In genomic region chr19:43774103-43774939, GRCh38 we compare ENCODE assay signal across 1 cellular context.
TF ChIP-seq lines count a peak whose summit lies in the region.

No MANE protein-coding gene starts in this region.

TF ChIP-seq in HepG2, 621 proteins besides CTCF, POLR2A, EP300 and RAD21 (continued from another document and continues in another):
- TF ChIP-seq SKIL (CRISPR knock-in tag; IDR thresholded peaks at IDR 0.05; ENCODE audit: borderline replicate concordance) (no peak), ZSCAN21 (CRISPR knock-in tag; IDR thresholded peaks at IDR 0.05; ENCODE audit: borderline replicate concordance) (peak; percentile 87), GABPA (IDR thresholded peaks at IDR 0.05; ENCODE audit: low read depth, low read length) (no peak), GABPA (CRISPR knock-in tag; IDR thresholded peaks at IDR 0.05; ENCODE audit: low read depth) (no peak), ZNF18 (CRISPR knock-in tag; IDR thresholded peaks at IDR 0.05; ENCODE audit: insufficient replicate concordance) (no peak), HIVEP1 (CRISPR knock-in tag; IDR thresholded peaks at IDR 0.05) (no peak), SKI (IDR thresholded peaks at IDR 0.05; ENCODE audit: partially characterized antibody) (peak; percentile 30), PAWR (CRISPR knock-in tag; IDR thresholded peaks at IDR 0.05; ENCODE audit: borderline replicate concordance) (no peak), ZUFSP (CRISPR knock-in tag; IDR thresholded peaks at IDR 0.05; ENCODE audit: borderline replicate concordance) (no peak), ARNT2 (CRISPR knock-in tag; IDR thresholded peaks at IDR 0.05; ENCODE audit: low read depth) (no peak), ELK4 (CRISPR knock-in tag; IDR thresholded peaks at IDR 0.05; ENCODE audit: borderline replicate concordance) (no peak), NFIB (CRISPR knock-in tag; IDR thresholded peaks at IDR 0.05; ENCODE audit: borderline replicate concordance) (0 out of 2 replicates have a peak, but pooled peaks have one; percentile 66), PATZ1 (CRISPR knock-in tag; IDR thresholded peaks at IDR 0.05) (peak; percentile 90), IRX3 (CRISPR knock-in tag; IDR thresholded peaks at IDR 0.05; ENCODE audit: borderline replicate concordance, low read depth) (0 out of 2 replicates have a peak, but pooled peaks have one; percentile 35), CEBPB (IDR thresholded peaks at IDR 0.05; ENCODE audit: borderline replicate concordance, low read depth, low read length) (no peak), RNF2 (conservative IDR thresholded peaks at IDR 0.05; ENCODE audit: low read depth) (no peak; the same call in 1 of the 2 replicates), HMGA1 (CRISPR knock-in tag; conservative IDR thresholded peaks at IDR 0.05) (no peak), JDP2 (CRISPR knock-in tag; IDR thresholded peaks at IDR 0.05; ENCODE audit: borderline replicate concordance) (no peak), PBX2 (CRISPR knock-in tag; IDR thresholded peaks at IDR 0.05) (no peak), BHLHE40 (IDR thresholded peaks at IDR 0.05; ENCODE audit: low read length) (peak; percentile 44; the same call in 1 of the 2 replicates), ZSCAN9 (CRISPR knock-in tag; IDR thresholded peaks at IDR 0.05; ENCODE audit: borderline replicate concordance) (0 out of 2 replicates have a peak, but pooled peaks have one; percentile 34), TEAD2 (CRISPR knock-in tag; IDR thresholded peaks at IDR 0.05) (no peak), SRF (IDR thresholded peaks at IDR 0.05; ENCODE audit: low read depth, low read length) (no peak), ZNF75D (CRISPR knock-in tag; IDR thresholded peaks at IDR 0.05; ENCODE audit: borderline replicate concordance) (no peak), ZNF691 (CRISPR knock-in tag; IDR thresholded peaks at IDR 0.05; ENCODE audit: borderline replicate concordance, low read depth) (0 out of 2 replicates have a peak, but pooled peaks have one; percentile 42), E2F2 (CRISPR knock-in tag; IDR thresholded peaks at IDR 0.05; ENCODE audit: borderline replicate concordance) (no peak), IRF9 (CRISPR knock-in tag; IDR thresholded peaks at IDR 0.05; ENCODE audit: borderline replicate concordance) (no peak), FOXA3 (CRISPR knock-in tag; IDR thresholded peaks at IDR 0.05) (0 out of 2 replicates have a peak, but pooled peaks have one; percentile 11), ZNF326 (CRISPR knock-in tag; IDR thresholded peaks at IDR 0.05; ENCODE audit: borderline replicate concordance) (no peak), MBD4 (IDR thresholded peaks at IDR 0.05; ENCODE audit: borderline replicate concordance, low read length) (no peak), TBX3 (IDR thresholded peaks at IDR 0.05; ENCODE audit: borderline replicate concordance) (no peak), ZNF382 (CRISPR knock-in tag; IDR thresholded peaks at IDR 0.05; ENCODE audit: borderline replicate concordance) (no peak), ZNF318 (CRISPR knock-in tag; IDR thresholded peaks at IDR 0.05) (no peak), SRSF1 (optimal IDR thresholded peaks at IDR 0.05; ENCODE audit: low read depth, low read length) (no peak), RFXAP (CRISPR knock-in tag; IDR thresholded peaks at IDR 0.05; ENCODE audit: borderline replicate concordance) (no peak), BORCS8-MEF2B (CRISPR knock-in tag; IDR thresholded peaks at IDR 0.05) (peak; percentile 37; the same call in 1 of the 2 replicates), CAMTA2 (CRISPR knock-in tag; IDR thresholded peaks at IDR 0.05; ENCODE audit: borderline replicate concordance) (no peak)
